Comparison of ENCODE assay signal across 1 cellular context in the genomic region with DNA sequence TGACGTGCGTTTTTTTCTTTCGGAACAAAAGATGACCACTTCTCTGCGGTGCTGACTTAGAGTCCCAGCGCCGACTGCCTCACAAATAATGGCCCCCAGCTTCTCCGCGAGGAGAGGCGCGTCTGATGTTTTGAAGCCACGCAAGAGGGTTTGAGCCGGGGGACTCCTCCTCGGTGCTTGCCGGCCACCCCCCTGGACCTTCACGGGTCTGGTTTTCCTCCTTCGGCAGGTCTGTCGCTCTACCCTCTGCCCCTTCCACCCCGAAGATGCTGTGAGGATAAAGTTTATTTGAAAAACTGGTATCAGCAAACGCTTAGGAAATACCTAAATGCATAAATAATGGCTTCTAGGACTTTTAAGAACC.
TF ChIP-seq lines count a peak whose summit lies in the region.

No MANE protein-coding gene starts in this region.

TF ChIP-seq in K562, 482 proteins besides CTCF, POLR2A, EP300 and RAD21:
- TF ChIP-seq NR1H2 (CRISPR knock-in tag; IDR thresholded peaks at IDR 0.05): 0 out of 2 replicates have a peak, but pooled peaks have one; percentile 59
- TF ChIP-seq ZNF431 (CRISPR knock-in tag; IDR thresholded peaks at IDR 0.05): peak; percentile 56; the same call in 1 of the 2 replicates
- no peak for TF ChIP-seq STAG1 (CRISPR knock-in tag; IDR thresholded peaks at IDR 0.05; ENCODE audit: borderline replicate concordance)
- peak; percentile 85; the same call in 1 of the 2 replicates for TF ChIP-seq ZNF12 (CRISPR knock-in tag; IDR thresholded peaks at IDR 0.05)
- TF ChIP-seq, protein P1, sequence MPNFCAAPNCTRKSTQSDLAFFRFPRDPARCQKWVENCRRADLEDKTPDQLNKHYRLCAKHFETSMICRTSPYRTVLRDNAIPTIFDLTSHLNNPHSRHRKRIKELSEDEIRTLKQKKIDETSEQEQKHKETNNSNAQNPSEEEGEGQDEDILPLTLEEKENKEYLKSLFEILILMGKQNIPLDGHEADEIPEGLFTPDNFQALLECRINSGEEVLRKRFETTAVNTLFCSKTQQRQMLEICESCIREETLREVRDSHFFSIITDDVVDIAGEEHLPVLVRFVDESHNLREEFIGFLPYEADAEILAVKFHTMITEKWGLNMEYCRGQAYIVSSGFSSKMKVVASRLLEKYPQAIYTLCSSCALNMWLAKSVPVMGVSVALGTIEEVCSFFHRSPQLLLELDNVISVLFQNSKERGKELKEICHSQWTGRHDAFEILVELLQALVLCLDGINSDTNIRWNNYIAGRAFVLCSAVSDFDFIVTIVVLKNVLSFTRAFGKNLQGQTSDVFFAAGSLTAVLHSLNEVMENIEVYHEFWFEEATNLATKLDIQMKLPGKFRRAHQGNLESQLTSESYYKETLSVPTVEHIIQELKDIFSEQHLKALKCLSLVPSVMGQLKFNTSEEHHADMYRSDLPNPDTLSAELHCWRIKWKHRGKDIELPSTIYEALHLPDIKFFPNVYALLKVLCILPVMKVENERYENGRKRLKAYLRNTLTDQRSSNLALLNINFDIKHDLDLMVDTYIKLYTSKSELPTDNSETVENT (CRISPR knock-in tag; IDR thresholded peaks at IDR 0.05): no peak
- no peak for TF ChIP-seq PHTF2 (CRISPR knock-in tag; IDR thresholded peaks at IDR 0.05)
- TF ChIP-seq SMAD1 (IDR thresholded peaks at IDR 0.05; ENCODE audit: low read depth, low read length, partially characterized antibody): peak; percentile 11
- TF ChIP-seq, protein P2, sequence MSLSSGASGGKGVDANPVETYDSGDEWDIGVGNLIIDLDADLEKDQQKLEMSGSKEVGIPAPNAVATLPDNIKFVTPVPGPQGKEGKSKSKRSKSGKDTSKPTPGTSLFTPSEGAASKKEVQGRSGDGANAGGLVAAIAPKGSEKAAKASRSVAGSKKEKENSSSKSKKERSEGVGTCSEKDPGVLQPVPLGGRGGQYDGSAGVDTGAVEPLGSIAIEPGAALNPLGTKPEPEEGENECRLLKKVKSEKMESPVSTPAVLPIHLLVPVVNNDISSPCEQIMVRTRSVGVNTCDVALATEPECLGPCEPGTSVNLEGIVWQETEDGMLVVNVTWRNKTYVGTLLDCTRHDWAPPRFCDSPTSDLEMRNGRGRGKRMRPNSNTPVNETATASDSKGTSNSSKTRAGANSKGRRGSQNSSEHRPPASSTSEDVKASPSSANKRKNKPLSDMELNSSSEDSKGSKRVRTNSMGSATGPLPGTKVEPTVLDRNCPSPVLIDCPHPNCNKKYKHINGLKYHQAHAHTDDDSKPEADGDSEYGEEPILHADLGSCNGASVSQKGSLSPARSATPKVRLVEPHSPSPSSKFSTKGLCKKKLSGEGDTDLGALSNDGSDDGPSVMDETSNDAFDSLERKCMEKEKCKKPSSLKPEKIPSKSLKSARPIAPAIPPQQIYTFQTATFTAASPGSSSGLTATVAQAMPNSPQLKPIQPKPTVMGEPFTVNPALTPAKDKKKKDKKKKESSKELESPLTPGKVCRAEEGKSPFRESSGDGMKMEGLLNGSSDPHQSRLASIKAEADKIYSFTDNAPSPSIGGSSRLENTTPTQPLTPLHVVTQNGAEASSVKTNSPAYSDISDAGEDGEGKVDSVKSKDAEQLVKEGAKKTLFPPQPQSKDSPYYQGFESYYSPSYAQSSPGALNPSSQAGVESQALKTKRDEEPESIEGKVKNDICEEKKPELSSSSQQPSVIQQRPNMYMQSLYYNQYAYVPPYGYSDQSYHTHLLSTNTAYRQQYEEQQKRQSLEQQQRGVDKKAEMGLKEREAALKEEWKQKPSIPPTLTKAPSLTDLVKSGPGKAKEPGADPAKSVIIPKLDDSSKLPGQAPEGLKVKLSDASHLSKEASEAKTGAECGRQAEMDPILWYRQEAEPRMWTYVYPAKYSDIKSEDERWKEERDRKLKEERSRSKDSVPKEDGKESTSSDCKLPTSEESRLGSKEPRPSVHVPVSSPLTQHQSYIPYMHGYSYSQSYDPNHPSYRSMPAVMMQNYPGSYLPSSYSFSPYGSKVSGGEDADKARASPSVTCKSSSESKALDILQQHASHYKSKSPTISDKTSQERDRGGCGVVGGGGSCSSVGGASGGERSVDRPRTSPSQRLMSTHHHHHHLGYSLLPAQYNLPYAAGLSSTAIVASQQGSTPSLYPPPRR (CRISPR knock-in tag; IDR thresholded peaks at IDR 0.05; ENCODE audit: borderline replicate concordance): 0 out of 2 replicates have a peak, but pooled peaks have one; percentile 41
- TF ChIP-seq, protein P3, sequence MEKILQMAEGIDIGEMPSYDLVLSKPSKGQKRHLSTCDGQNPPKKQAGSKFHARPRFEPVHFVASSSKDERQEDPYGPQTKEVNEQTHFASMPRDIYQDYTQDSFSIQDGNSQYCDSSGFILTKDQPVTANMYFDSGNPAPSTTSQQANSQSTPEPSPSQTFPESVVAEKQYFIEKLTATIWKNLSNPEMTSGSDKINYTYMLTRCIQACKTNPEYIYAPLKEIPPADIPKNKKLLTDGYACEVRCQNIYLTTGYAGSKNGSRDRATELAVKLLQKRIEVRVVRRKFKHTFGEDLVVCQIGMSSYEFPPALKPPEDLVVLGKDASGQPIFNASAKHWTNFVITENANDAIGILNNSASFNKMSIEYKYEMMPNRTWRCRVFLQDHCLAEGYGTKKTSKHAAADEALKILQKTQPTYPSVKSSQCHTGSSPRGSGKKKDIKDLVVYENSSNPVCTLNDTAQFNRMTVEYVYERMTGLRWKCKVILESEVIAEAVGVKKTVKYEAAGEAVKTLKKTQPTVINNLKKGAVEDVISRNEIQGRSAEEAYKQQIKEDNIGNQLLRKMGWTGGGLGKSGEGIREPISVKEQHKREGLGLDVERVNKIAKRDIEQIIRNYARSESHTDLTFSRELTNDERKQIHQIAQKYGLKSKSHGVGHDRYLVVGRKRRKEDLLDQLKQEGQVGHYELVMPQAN (IDR thresholded peaks at IDR 0.05; ENCODE audit: borderline replicate concordance): 0 out of 2 replicates have a peak, but pooled peaks have one; percentile 4
- TF ChIP-seq ETV5 (CRISPR knock-in tag; IDR thresholded peaks at IDR 0.05; ENCODE audit: low read depth): peak; percentile 49; the same call in 1 of the 2 replicates
- no peak for TF ChIP-seq ZNF124 (CRISPR knock-in tag; IDR thresholded peaks at IDR 0.05)
- no peak for TF ChIP-seq HDAC8 (tag; IDR thresholded peaks at IDR 0.05)
- peak; percentile 25; the same call in 1 of the 2 replicates for TF ChIP-seq SMARCE1 (IDR thresholded peaks at IDR 0.05)
- TF ChIP-seq ZEB2 (IDR thresholded peaks at IDR 0.05): no peak
- TF ChIP-seq, protein P4, sequence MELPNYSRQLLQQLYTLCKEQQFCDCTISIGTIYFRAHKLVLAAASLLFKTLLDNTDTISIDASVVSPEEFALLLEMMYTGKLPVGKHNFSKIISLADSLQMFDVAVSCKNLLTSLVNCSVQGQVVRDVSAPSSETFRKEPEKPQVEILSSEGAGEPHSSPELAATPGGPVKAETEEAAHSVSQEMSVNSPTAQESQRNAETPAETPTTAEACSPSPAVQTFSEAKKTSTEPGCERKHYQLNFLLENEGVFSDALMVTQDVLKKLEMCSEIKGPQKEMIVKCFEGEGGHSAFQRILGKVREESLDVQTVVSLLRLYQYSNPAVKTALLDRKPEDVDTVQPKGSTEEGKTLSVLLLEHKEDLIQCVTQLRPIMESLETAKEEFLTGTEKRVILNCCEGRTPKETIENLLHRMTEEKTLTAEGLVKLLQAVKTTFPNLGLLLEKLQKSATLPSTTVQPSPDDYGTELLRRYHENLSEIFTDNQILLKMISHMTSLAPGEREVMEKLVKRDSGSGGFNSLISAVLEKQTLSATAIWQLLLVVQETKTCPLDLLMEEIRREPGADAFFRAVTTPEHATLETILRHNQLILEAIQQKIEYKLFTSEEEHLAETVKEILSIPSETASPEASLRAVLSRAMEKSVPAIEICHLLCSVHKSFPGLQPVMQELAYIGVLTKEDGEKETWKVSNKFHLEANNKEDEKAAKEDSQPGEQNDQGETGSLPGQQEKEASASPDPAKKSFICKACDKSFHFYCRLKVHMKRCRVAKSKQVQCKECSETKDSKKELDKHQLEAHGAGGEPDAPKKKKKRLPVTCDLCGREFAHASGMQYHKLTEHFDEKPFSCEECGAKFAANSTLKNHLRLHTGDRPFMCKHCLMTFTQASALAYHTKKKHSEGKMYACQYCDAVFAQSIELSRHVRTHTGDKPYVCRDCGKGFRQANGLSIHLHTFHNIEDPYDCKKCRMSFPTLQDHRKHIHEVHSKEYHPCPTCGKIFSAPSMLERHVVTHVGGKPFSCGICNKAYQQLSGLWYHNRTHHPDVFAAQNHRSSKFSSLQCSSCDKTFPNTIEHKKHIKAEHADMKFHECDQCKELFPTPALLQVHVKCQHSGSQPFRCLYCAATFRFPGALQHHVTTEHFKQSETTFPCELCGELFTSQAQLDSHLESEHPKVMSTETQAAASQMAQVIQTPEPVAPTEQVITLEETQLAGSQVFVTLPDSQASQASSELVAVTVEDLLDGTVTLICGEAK (IDR thresholded peaks at IDR 0.05): 0 out of 2 replicates have a peak, but pooled peaks have one; percentile 14
- TF ChIP-seq, protein P4 (CRISPR knock-in tag; IDR thresholded peaks at IDR 0.05): no peak
- peak; percentile 21; the same call in 1 of the 2 replicates for TF ChIP-seq FOXK1 (CRISPR knock-in tag; IDR thresholded peaks at IDR 0.05; ENCODE audit: borderline replicate concordance)
- TF ChIP-seq DMBX1 (CRISPR knock-in tag; IDR thresholded peaks at IDR 0.05; ENCODE audit: borderline replicate concordance): 0 out of 2 replicates have a peak, but pooled peaks have one; percentile 0
- TF ChIP-seq PHB (CRISPR knock-in tag; IDR thresholded peaks at IDR 0.05): 0 out of 2 replicates have a peak, but pooled peaks have one; percentile 41
- TF ChIP-seq, protein P5, sequence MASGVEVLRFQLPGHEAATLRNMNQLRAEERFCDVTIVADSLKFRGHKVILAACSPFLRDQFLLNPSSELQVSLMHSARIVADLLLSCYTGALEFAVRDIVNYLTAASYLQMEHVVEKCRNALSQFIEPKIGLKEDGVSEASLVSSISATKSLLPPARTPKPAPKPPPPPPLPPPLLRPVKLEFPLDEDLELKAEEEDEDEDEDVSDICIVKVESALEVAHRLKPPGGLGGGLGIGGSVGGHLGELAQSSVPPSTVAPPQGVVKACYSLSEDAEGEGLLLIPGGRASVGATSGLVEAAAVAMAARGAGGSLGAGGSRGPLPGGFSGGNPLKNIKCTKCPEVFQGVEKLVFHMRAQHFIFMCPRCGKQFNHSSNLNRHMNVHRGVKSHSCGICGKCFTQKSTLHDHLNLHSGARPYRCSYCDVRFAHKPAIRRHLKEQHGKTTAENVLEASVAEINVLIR (CRISPR knock-in tag; IDR thresholded peaks at IDR 0.05): no peak
- TF ChIP-seq, protein P6, sequence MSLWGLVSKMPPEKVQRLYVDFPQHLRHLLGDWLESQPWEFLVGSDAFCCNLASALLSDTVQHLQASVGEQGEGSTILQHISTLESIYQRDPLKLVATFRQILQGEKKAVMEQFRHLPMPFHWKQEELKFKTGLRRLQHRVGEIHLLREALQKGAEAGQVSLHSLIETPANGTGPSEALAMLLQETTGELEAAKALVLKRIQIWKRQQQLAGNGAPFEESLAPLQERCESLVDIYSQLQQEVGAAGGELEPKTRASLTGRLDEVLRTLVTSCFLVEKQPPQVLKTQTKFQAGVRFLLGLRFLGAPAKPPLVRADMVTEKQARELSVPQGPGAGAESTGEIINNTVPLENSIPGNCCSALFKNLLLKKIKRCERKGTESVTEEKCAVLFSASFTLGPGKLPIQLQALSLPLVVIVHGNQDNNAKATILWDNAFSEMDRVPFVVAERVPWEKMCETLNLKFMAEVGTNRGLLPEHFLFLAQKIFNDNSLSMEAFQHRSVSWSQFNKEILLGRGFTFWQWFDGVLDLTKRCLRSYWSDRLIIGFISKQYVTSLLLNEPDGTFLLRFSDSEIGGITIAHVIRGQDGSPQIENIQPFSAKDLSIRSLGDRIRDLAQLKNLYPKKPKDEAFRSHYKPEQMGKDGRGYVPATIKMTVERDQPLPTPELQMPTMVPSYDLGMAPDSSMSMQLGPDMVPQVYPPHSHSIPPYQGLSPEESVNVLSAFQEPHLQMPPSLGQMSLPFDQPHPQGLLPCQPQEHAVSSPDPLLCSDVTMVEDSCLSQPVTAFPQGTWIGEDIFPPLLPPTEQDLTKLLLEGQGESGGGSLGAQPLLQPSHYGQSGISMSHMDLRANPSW (CRISPR knock-in tag; IDR thresholded peaks at IDR 0.05): 0 out of 2 replicates have a peak, but pooled peaks have one; percentile 39
- TF ChIP-seq BRF1 (IDR thresholded peaks at IDR 0.05; ENCODE audit: borderline replicate concordance, extremely low read depth, insufficient read length): no peak
- TF ChIP-seq ZNF253 (CRISPR knock-in tag; conservative IDR thresholded peaks at IDR 0.05): 0 out of 2 replicates have a peak, but pooled peaks have one; percentile 17
- TF ChIP-seq SRF (CRISPR knock-in tag; IDR thresholded peaks at IDR 0.05): peak in 1 of 2 experiments; percentile 63; a peak in 1 of 4 replicates
TF ChIP-seq in K562: peak in this region for 15.
